Comparison of ENCODE assay signal across 8 cellular contexts in genomic region chr9:137578518-137579258, GRCh38. TPM values are rescaled to one million over a fixed set of nuclear protein-coding genes. Genes with fewer than 3 reads are reported as not detected.
DNase-seq lines count a peak whose midpoint lies in the region; FAIRE-seq and TF ChIP-seq lines count a peak whose summit lies in the region.

Gene DPH7 (minus strand): TSS chr9:137578925. CDS start chr9:137578777, 148 bp downstream.

- H3K4me3 ChIP-seq in HAP-1 (peak within 1 kb of the TSS; percentile 89), MM.1S (ENCODE audit: low read length) (peak within 1 kb of the TSS; percentile 94), SJCRH30 (peak within 1 kb of the TSS; percentile 95), neutrophil (ENCODE audit: low read depth in 1 of 2, low read length in 1 of 2) (peak within 1 kb of the TSS; percentile 82 to 99)

- TF ChIP-seq CTCF in MM.1S (IDR thresholded peaks at IDR 0.05; ENCODE audit: low read length) (peak; percentile 88), neutrophil (IDR thresholded peaks at IDR 0.05) (peak; percentile 90)

- FAIRE-seq in frontal cortex (lab: Jason Lieb, UNC), result no peak

- no peaks in the 10 kb centered on the region for H4K20me1 ChIP-seq in MM.1S (ENCODE audit: insufficient read depth, low read length)

- H3K27me3 ChIP-seq in HAP-1 (ENCODE audit: low read depth) (no peaks in the 10 kb centered on the region), MM.1S (replicated peaks; ENCODE audit: insufficient read depth, low read length) (no peaks in the 10 kb centered on the region), SJCRH30 (no peaks in the 10 kb centered on the region), neutrophil (no peaks in the 10 kb centered on the region)

- H3K36me3 ChIP-seq in HAP-1 (replicated peaks) (peaks cover 76% of the 10 kb centered on the region), MM.1S (replicated peaks; ENCODE audit: insufficient read depth, low read length) (peaks cover 5% of the 10 kb centered on the region; the same call in 1 of the 2 replicates), SJCRH30 (peaks cover 29% of the 10 kb centered on the region), neutrophil (peaks cover 14% of the 10 kb centered on the region)

- peak; percentile 55 for DNase-seq in GF-D8 (lab: John Stamatoyannopoulos, UW)
- peak; percentile 90 to 97 for DNase-seq in HAP-1 (ENCODE audit: low spot score in 2 of 2)
- DNase-seq in MM.1S, result peak; percentile 95
- DNase-seq in SJCRH30, result peak; percentile 96
- DNase-seq in activated naive CD4-positive, alpha-beta T cell (lab: John Stamatoyannopoulos, UW), result peak; percentile 87 to 98 (median 94)
- peak; percentile 98 to 100 for DNase-seq in frontal cortex (ENCODE audit: low spot score in 2 of 2)
- peak; percentile 47 to 99 (median 92) for DNase-seq in substantia nigra (lab: John Stamatoyannopoulos, UW)

- H3K9me2 ChIP-seq in MM.1S (replicated peaks; ENCODE audit: insufficient read depth, low read length), result no peaks in the 10 kb centered on the region

- in situ Hi-C loops in HAP-1 (cut with MboI; ENCODE audit: low sequenced_read_pairs), result no loop called here

- peak within 1 kb of the TSS; percentile 94 for H3K9ac ChIP-seq in MM.1S (ENCODE audit: low read length)

- H3K27ac ChIP-seq in MM.1S (ENCODE audit: low read length), result peak within 1 kb of the TSS; percentile 94
- peak within 1 kb of the TSS; percentile 46 for H3K27ac ChIP-seq in SJCRH30
- H3K27ac ChIP-seq in neutrophil, result peak within 1 kb of the TSS; percentile 84
- H3K27ac ChIP-seq in substantia nigra (ENCODE audit: low read depth, low read length, poor library complexity, severe bottlenecking), result peak within 1 kb of the TSS; percentile 71

- H2AFZ ChIP-seq in MM.1S (ENCODE audit: low read length), result peak within 1 kb of the TSS; percentile 59; the same call in 1 of the 2 replicates

- no peaks in the 10 kb centered on the region for H3K9me3 ChIP-seq in HAP-1
- no peaks in the 10 kb centered on the region for H3K9me3 ChIP-seq in MM.1S (replicated peaks; ENCODE audit: insufficient read depth, low read length)
- no peaks in the 10 kb centered on the region for H3K9me3 ChIP-seq in SJCRH30 (replicated peaks)
- H3K9me3 ChIP-seq in neutrophil, result no peaks in the 10 kb centered on the region

- peak within 1 kb of the TSS; percentile 92 for H3K4me2 ChIP-seq in MM.1S (ENCODE audit: low read depth, low read length)

- H3K79me2 ChIP-seq in MM.1S (ENCODE audit: low read length), result peaks cover 44% of the 10 kb centered on the region

- H3F3A ChIP-seq in MM.1S (ENCODE audit: insufficient read depth, low read length), result peaks cover 26% of the 10 kb centered on the region

- peaks cover 7% of the 10 kb centered on the region; the same call in 1 of the 2 replicates for H3K4me1 ChIP-seq in HAP-1
- H3K4me1 ChIP-seq in MM.1S (ENCODE audit: low read length), result peaks cover 34% of the 10 kb centered on the region
- peaks cover 9% of the 10 kb centered on the region; the same call in 1 of the 2 replicates for H3K4me1 ChIP-seq in SJCRH30
- peaks cover 26 to 27% of the 10 kb centered on the region in 2 experiments for H3K4me1 ChIP-seq in neutrophil (ENCODE audit: control insufficient read depth in 1 of 2, insufficient read depth in 1 of 2, low read depth in 1 of 2, low read length in 1 of 2)

RNA-seq across cellular contexts. Expression of gene DPH7, which starts in this region (rescaled TPM):
- total RNA-seq in SJCRH30 (2014; rRNA removed; shearing (Covaris generic)), result 27.5 and 31.7 TPM in 2 replicates
- total RNA-seq in frontal cortex, result 21.6 TPM

Comparison
In these comparisons a context has a peak if more than half of its experiments do, and no peak if none do; other contexts are left out.
1. Peak in every context shown above with its lines: DNase-seq, H3K4me3 ChIP-seq and H3K27ac ChIP-seq.